In genomic region chr4:142041788-142042187, GRCh38 we compare ENCODE assay signal across 22 cellular contexts.
"Had no signal": no experiment of that assay in that cellular context is flagged by ENCODE, and none has a peak within 500 bp of the region (broad histone marks: within the 10 kb centered on the region; RNA-seq: fewer than 3 reads in every experiment).

No MANE protein-coding gene starts in this region.

- H3K4me1 Mint-ChIP-seq: IgD-negative memory B cell had no signal

- H3K36me3 Mint-ChIP-seq: brain, IgD-negative memory B cell had no signal

- H3K27me3 Mint-ChIP-seq: activated CD4-positive, alpha-beta memory T cell treated with anti-CD3 and anti-CD28 coated beads for 36 hours; activated CD4-positive, alpha-beta T cell treated with anti-CD3 and anti-CD28 coated beads, Interleukin-2, amount 10 ng/mL, durations not matched to agents 7 days and 5 days; central memory CD8-positive, alpha-beta T cell had no signal

- ATAC-seq: activated CD4-positive, CD25-positive, alpha-beta regulatory T cell treated with anti-CD3 and anti-CD28 coated beads, Interleukin-2, amount 50 U/mL, for 24 hours; Panc1; Right ventricle myocardium inferior had no signal

- H3K9me3 Mint-ChIP-seq: activated CD4-positive, alpha-beta memory T cell treated with anti-CD3 and anti-CD28 coated beads for 36 hours; activated CD4-positive, alpha-beta T cell treated with anti-CD3 and anti-CD28 coated beads, Interleukin-2, amount 10 ng/mL, durations not matched to agents 7 days and 5 days; brain; central memory CD8-positive, alpha-beta T cell; T-helper 2 cell treated with Interferon-gamma antibody and Interleukin-4, amounts not matched to agents 5 μg/mL and 100 μg/mL, for 36 hours had no signal

- DNase-seq: activated CD4-positive, alpha-beta memory T cell treated with anti-CD3 and anti-CD28 coated beads for 36 hours; activated CD4-positive, alpha-beta T cell treated with anti-CD3 and anti-CD28 coated beads, Interleukin-2, amount 10 ng/mL, durations not matched to agents 7 days and 5 days; activated CD8-positive, alpha-beta memory T cell treated with anti-CD3 and anti-CD28 coated beads for 24 hours; activated T-cell treated with anti-CD3 and anti-CD28 coated beads, Interleukin-2, amount 50 U/mL, for 72 hours; amygdala; KG1; NCI-H1092; NCI-H1417; NCI-H1930; NCI-H2171; NCI-H226; NCI-H526; NCI-H82; RPMI8226 had no signal

- H3K4me3 ChIP-seq: SK-N-MC had no signal

- H3K27ac Mint-ChIP-seq: activated CD4-positive, alpha-beta memory T cell treated with anti-CD3 and anti-CD28 coated beads for 36 hours; activated CD4-positive, alpha-beta T cell treated with anti-CD3 and anti-CD28 coated beads, Interleukin-2, amount 10 ng/mL, durations not matched to agents 7 days and 5 days; activated T-cell treated with anti-CD3 and anti-CD28 coated beads, Interleukin-2, amount 50 U/mL, for 72 hours; brain; IgD-negative memory B cell; T-helper 2 cell treated with Interferon-gamma antibody and Interleukin-4, amounts not matched to agents 5 μg/mL and 100 μg/mL, for 36 hours had no signal

- H3K4me3 Mint-ChIP-seq: activated CD4-positive, alpha-beta memory T cell treated with anti-CD3 and anti-CD28 coated beads for 36 hours; activated CD4-positive, alpha-beta T cell treated with anti-CD3 and anti-CD28 coated beads, Interleukin-2, amount 10 ng/mL, durations not matched to agents 7 days and 5 days; activated T-cell treated with anti-CD3 and anti-CD28 coated beads, Interleukin-2, amount 50 U/mL, for 72 hours; brain; central memory CD8-positive, alpha-beta T cell; IgD-negative memory B cell; T-helper 2 cell treated with Interferon-gamma antibody and Interleukin-4, amounts not matched to agents 5 μg/mL and 100 μg/mL, for 36 hours had no signal
